Comparison of ENCODE assay signal across 14 cellular contexts in the genomic region with DNA sequence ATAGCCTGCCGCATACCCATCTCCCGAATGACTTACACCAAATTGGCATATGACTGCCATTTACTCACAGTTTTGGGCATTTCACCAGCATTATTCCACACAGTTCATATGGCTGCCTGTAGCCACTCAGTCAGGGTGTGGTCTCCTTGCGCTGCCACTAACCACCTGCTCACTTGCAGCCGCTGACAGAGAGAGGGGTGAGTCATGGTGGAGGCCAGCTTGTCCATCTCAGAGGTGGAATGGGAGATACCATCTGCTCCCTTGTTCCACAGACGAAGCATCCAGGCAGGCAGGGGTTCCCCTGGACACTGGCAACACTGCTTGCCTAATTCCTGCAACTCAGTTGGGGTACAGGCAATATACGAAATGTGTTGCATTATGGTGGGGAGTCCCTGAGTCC. TPM values are rescaled to one million over a fixed set of nuclear protein-coding genes. Genes with fewer than 3 reads are reported as not detected.
DNase-seq lines count a peak whose midpoint lies in the region; ATAC-seq, FAIRE-seq and TF ChIP-seq lines count a peak whose summit lies in the region.
"Had no signal": no experiment of that assay in that cellular context is flagged by ENCODE, and none has a peak within 500 bp of the region (broad histone marks: within the 10 kb centered on the region; RNA-seq: fewer than 3 reads in every experiment).

No MANE protein-coding gene starts in this region.

- H3K4me2 ChIP-seq in K562 (ENCODE audit: insufficient read depth, low read length): no peak overlapping the region
- H3K4me2 ChIP-seq: KMS-11 had no signal

- FAIRE-seq in K562 (lab: Jason Lieb, UNC): no peak
- no peak for FAIRE-seq in pancreas (lab: Jason Lieb, UNC)

- no peak for TF ChIP-seq POLR2A in K562 (conservative IDR thresholded peaks at IDR 0.05)

- WGBS in K562 (ENCODE audit: insufficient coverage, low coverage, missing lambda C conversion rate): 14% methylated on average over 6 of the region's 6 CpGs
- 93 to 97% methylated on average over 6 of the region's 6 CpGs for WGBS in pancreas, 2 donors

- intact Hi-C loops in K562 (cut with micrococcal nuclease): no loop called here
- intact Hi-C loops in pancreas (cut with DNase I): no loop called here

- no peak for TF ChIP-seq RAD21 in K562 (CRISPR knock-in tag; conservative IDR thresholded peaks at IDR 0.05 in 1 of 2, IDR thresholded peaks at IDR 0.05 in 1 of 2)

- no peak for TF ChIP-seq CTCF in K562 (IDR thresholded peaks at IDR 0.05 in 2 of 3, conservative IDR thresholded peaks at IDR 0.05 in 1 of 3; ENCODE audit: insufficient read depth in 2 of 3, low read depth in 1 of 3, low read length in 3 of 3)
- TF ChIP-seq CTCF in pancreas (IDR thresholded peaks at IDR 0.05): no peak

- DNase-seq in G401 (ENCODE audit: low spot score) (peak; percentile 34), MG63 (peak; percentile 88), K562 (ENCODE audit: extremely low read depth in 1 of 4, low spot score in 3 of 4) (peak; percentile 58 to 63 (median 61)), myocyte (ENCODE audit: low read depth) (peak; percentile 96), COLO829 (ENCODE audit: low spot score) (no peak), pancreas (no peak)
- DNase-seq: activated CD4-positive, alpha-beta T cell treated with anti-CD3 and anti-CD28 coated beads for 4 hours; activated T-cell treated with anti-CD3 and anti-CD28 coated beads, Interleukin-2, amount 50 U/mL, for 72 hours; NCI-H2081; substantia nigra; T-helper 1 cell had no signal

- H3K27me3 ChIP-seq in MG63: no peaks in the 10 kb centered on the region
- H3K27me3 ChIP-seq in K562 (ENCODE audit: control insufficient read depth in 2 of 2, insufficient read depth in 2 of 2, low read length in 2 of 2): peaks cover 0 to 4% of the 10 kb centered on the region in 2 experiments; a peak in 2 of 5 replicates
- H3K27me3 ChIP-seq in pancreas: no peaks in the 10 kb centered on the region

- no peaks in the 10 kb centered on the region for H3K9me1 ChIP-seq in K562 (ENCODE audit: control insufficient read depth, insufficient read depth, low read length)

- POLR2A ChIA-PET in K562 (lab: Yijun Ruan, JAX): interaction anchor here (1.0 to 1.2 kb wide), 2 partner anchors 13 to 15 kb away, joined by 3 to 4 read pairs; partner anchors contain the start of gene CCRL2

- no peak overlapping the region for H3K9ac ChIP-seq in K562 (ENCODE audit: insufficient read depth in 1 of 2, low read depth in 2 of 2, low read length in 2 of 2)
- H3K9ac ChIP-seq: KMS-11 had no signal

- no peaks in the 10 kb centered on the region for H3K79me2 ChIP-seq in K562 (ENCODE audit: control insufficient read depth, insufficient read depth, low read length)

- ATAC-seq in K562 (peak; percentile 86), pancreas (no peak), GM18870 (IDR thresholded peaks at IDR 0.05; ENCODE audit: unreplicated experiment) (no peak)
- ATAC-seq: activated T-cell treated with anti-CD3 and anti-CD28 coated beads, Interleukin-2, amount 50 U/mL, for 72 hours had no signal

- H3K36me3 ChIP-seq in MG63: no peaks in the 10 kb centered on the region
- H3K36me3 ChIP-seq in K562 (ENCODE audit: control insufficient read depth, insufficient read depth, low read length): no peaks in the 10 kb centered on the region
- no peaks in the 10 kb centered on the region for H3K36me3 ChIP-seq in pancreas

- H3K4me1 ChIP-seq in K562 (replicated peaks in 1 of 2; ENCODE audit: control insufficient read depth in 2 of 2, insufficient read depth in 2 of 2, low read length in 2 of 2): peaks cover 3 to 12% of the 10 kb centered on the region in 2 experiments; a peak in 4 of 5 replicates
- no peaks in the 10 kb centered on the region for H3K4me1 ChIP-seq in pancreas

- H4K20me1 ChIP-seq in K562 (replicated peaks; ENCODE audit: control insufficient read depth, insufficient read depth, low read length): no peaks in the 10 kb centered on the region

- H2AFZ ChIP-seq in K562 (ENCODE audit: low read depth, low read length): no peak overlapping the region

- TF ChIP-seq EP300 in K562 (IDR thresholded peaks at IDR 0.05; ENCODE audit: low read length): no peak

- in situ Hi-C loops in G401 (cut with HindIII; ENCODE audit: low sequenced_read_pairs) (no loop called here), K562 (cut with MboI) (loop anchor here (25.0 kb wide), 1 partner anchor 1385 kb away; the partner anchor contains the start of gene CLEC3B)

- no peaks in the 10 kb centered on the region for H3K9me3 ChIP-seq in MG63
- no peaks in the 10 kb centered on the region for H3K9me3 ChIP-seq in K562 (replicated peaks; ENCODE audit: control insufficient read depth, insufficient read depth, low read depth, low read length)
- H3K9me3 ChIP-seq in pancreas: no peaks in the 10 kb centered on the region

- CTCF ChIA-PET in K562 (lab: Yijun Ruan, JAX; ENCODE audit: low intra/inter-chr PET ratio): interaction anchor here (0.6 kb wide), 1 partner anchor 320 kb away, joined by 3 read pairs; no protein-coding TSS in a partner anchor

- H3K27ac ChIP-seq in K562 (ENCODE audit: extremely low read depth, low read depth, low read length): no peak overlapping the region
- no peak overlapping the region for H3K27ac ChIP-seq in pancreas
- H3K27ac ChIP-seq: KMS-11 had no signal

- H3K4me3 ChIP-seq in MG63 (no peak overlapping the region), K562 (no peak overlapping the region), pancreas (no peak overlapping the region)

- no TSS peak for BruUV-seq in K562 (replicated peaks; lab: Mats Ljungman, UMichigan)

RNA-seq across cellular contexts. Expression of gene CCRL2, which starts 15.6 kb away (rescaled TPM):
- total RNA-seq in G401 (2014; rRNA removed; shearing (Covaris generic)): 0.98 and 3.2 TPM in 2 replicates
- total RNA-seq in MG63 (2014; rRNA removed; shearing (Covaris generic); ENCODE audit: low replicate concordance): not detected in 2 replicates
- total RNA-seq in K562 (2011; cell fraction: chromatin; rRNA removed; ENCODE audit: low replicate concordance): 7.7 and 14.6 TPM in 2 replicates
- total RNA-seq in K562 (2011; cell fraction: nucleolus; rRNA removed): 9.2 and 13.7 TPM in 2 replicates
- total RNA-seq in K562 (2011; cell fraction: nucleoplasm; rRNA removed): 12.1 and 14.7 TPM in 2 replicates
- total RNA-seq in K562 (2014; rRNA removed): 3.6 and 4.1 TPM in 2 replicates
- 3.4 and 4.5 TPM in 2 replicates for total RNA-seq in K562 (2014; rRNA removed; fragmentation: Illumina TruSeq; extraction: Trizol)
- total RNA-seq in K562 (2015; rRNA removed; fragmentation: Illumina TruSeq; extraction: Trizol): 3.1 and 4.0 TPM in 2 replicates
- 3.3 and 3.5 TPM in 2 replicates for total RNA-seq in K562 (2021)
- 4.2 and 5.4 TPM in 2 replicates for polyA plus RNA-seq in K562 (2011; rRNA removed)
- 3.2 and 4.8 TPM in 2 replicates for polyA plus RNA-seq in K562 (2011; cell fraction: cytosol; rRNA removed)
- 5.8 and 6.6 TPM in 2 replicates for polyA plus RNA-seq in K562 (2011; cell fraction: nucleus; rRNA removed)
- polyA plus RNA-seq in K562 (2012): 4.8 and 12.0 TPM in 2 replicates
- polyA plus RNA-seq in K562 (2014; fragmentation: Illumina TruSeq; extraction: Trizol): 3.2 and 3.4 TPM in 2 replicates
- polyA plus RNA-seq in K562 (2014; fragmentation: Nextera tagmentation; extraction: Ambion mirVana): 1 to 10 TPM; 4.3 to 5.7 TPM
- 2.2 and 3.5 TPM in 2 replicates for polyA plus RNA-seq in K562 (2014; rRNA removed)
- 5.5 and 6.4 TPM in 2 replicates for polyA minus RNA-seq in K562 (2011; rRNA and poly(A)+ RNA removed)
- 3.1 TPM in 1 of 2 replicates, not detected in the other for polyA minus RNA-seq in K562 (2011; cell fraction: cytosol; rRNA and poly(A)+ RNA removed)
- polyA minus RNA-seq in K562 (2011; cell fraction: nucleus; rRNA and poly(A)+ RNA removed): 11.4 and 11.7 TPM in 2 replicates
- total RNA-seq in myocyte: 0.78 and 2.1 TPM in 2 replicates
- 0.87 TPM for polyA plus RNA-seq in myocyte (2012)
- 1 to 10 TPM in 2 of 6 donors, under 1 TPM in 4; 0.24 to 2.2 (median 0.91) TPM for total RNA-seq in pancreas
- polyA plus RNA-seq in pancreas: under 1 TPM; 0.75 to 0.80 TPM
- total RNA-seq: mesothelial cell of epicardium had no signal

RNA-seq across cellular contexts. Expression of gene LTF, which starts 42.1 kb away (rescaled TPM):
- not detected in 2 replicates for total RNA-seq in G401 (2014; rRNA removed; shearing (Covaris generic))
- total RNA-seq in MG63 (2014; rRNA removed; shearing (Covaris generic); ENCODE audit: low replicate concordance): not detected in 2 replicates
- total RNA-seq in K562 (2011; cell fraction: chromatin; rRNA removed; ENCODE audit: low replicate concordance): not detected in 2 replicates
- not detected in 2 replicates for total RNA-seq in K562 (2011; cell fraction: nucleolus; rRNA removed)
- not detected in 2 replicates for total RNA-seq in K562 (2011; cell fraction: nucleoplasm; rRNA removed)
- total RNA-seq in K562 (2014; rRNA removed) (0.08 TPM in 1 of 2 replicates, not detected in the other), K562 (2014; rRNA removed; fragmentation: Illumina TruSeq; extraction: Trizol) (not detected in 2 replicates), K562 (2015; rRNA removed; fragmentation: Illumina TruSeq; extraction: Trizol) (0.08 TPM in 1 of 2 replicates, not detected in the other), K562 (2021) (0.07 and 0.13 TPM in 2 replicates), myocyte (2.2 and 5.6 TPM in 2 replicates), pancreas (10 to 100 TPM; 10.5 to 21.0 (median 13.7) TPM)
- polyA plus RNA-seq in K562 (2011; rRNA removed) (not detected in 2 replicates), K562 (2014; fragmentation: Illumina TruSeq; extraction: Trizol) (not detected in 2 replicates), K562 (2014; fragmentation: Nextera tagmentation; extraction: Ambion mirVana) (not detected), K562 (2014; rRNA removed) (0.71 TPM in 1 of 2 replicates, not detected in the other), pancreas (1 to 10 TPM; 6.9 to 7.0 TPM)
- not detected in 2 replicates for polyA plus RNA-seq in K562 (2011; cell fraction: cytosol; rRNA removed)
- polyA plus RNA-seq in K562 (2011; cell fraction: nucleus; rRNA removed): not detected in 2 replicates
- 0.53 TPM in 1 of 2 replicates, not detected in the other for polyA plus RNA-seq in K562 (2012)
- polyA minus RNA-seq in K562 (2011; rRNA and poly(A)+ RNA removed): not detected in 2 replicates
- polyA minus RNA-seq in K562 (2011; cell fraction: cytosol; rRNA and poly(A)+ RNA removed): not detected in 2 replicates
- not detected in 2 replicates for polyA minus RNA-seq in K562 (2011; cell fraction: nucleus; rRNA and poly(A)+ RNA removed)
- polyA plus RNA-seq in myocyte (2012): 0.21 TPM
- total RNA-seq: activated T-cell treated with anti-CD3 and anti-CD28 coated beads, Interleukin-2, amount 50 U/mL, for 72 hours; mesothelial cell of epicardium had no signal

RNA-seq across cellular contexts. Expression of gene CCR5, which starts 51.9 kb away (rescaled TPM):
- 0.20 and 0.31 TPM in 2 replicates for total RNA-seq in G401 (2014; rRNA removed; shearing (Covaris generic))
- total RNA-seq in MG63 (2014; rRNA removed; shearing (Covaris generic); ENCODE audit: low replicate concordance): not detected in 2 replicates
- total RNA-seq in K562 (2011; cell fraction: chromatin; rRNA removed; ENCODE audit: low replicate concordance): not detected in 2 replicates
- total RNA-seq in K562 (2011; cell fraction: nucleolus; rRNA removed): not detected in 2 replicates
- not detected in 2 replicates for total RNA-seq in K562 (2011; cell fraction: nucleoplasm; rRNA removed)
- total RNA-seq in K562 (2014; rRNA removed) (not detected in 2 replicates), K562 (2014; rRNA removed; fragmentation: Illumina TruSeq; extraction: Trizol) (not detected in 2 replicates), K562 (2015; rRNA removed; fragmentation: Illumina TruSeq; extraction: Trizol) (not detected in 2 replicates), K562 (2021) (not detected in 2 replicates), myocyte (not detected in 2 replicates), pancreas (1 to 10 TPM in 2 of 6 donors, under 1 TPM in 4; 0.12 to 2.0 (median 0.61) TPM)
- polyA plus RNA-seq in K562 (2011; rRNA removed) (not detected in 2 replicates), K562 (2014; fragmentation: Illumina TruSeq; extraction: Trizol) (not detected in 2 replicates), K562 (2014; fragmentation: Nextera tagmentation; extraction: Ambion mirVana) (not detected), K562 (2014; rRNA removed) (not detected in 2 replicates), pancreas (under 1 TPM; 0.16 to 0.27 TPM)
- polyA plus RNA-seq in K562 (2011; cell fraction: cytosol; rRNA removed): not detected in 2 replicates
- polyA plus RNA-seq in K562 (2011; cell fraction: nucleus; rRNA removed): not detected in 2 replicates
- not detected in 2 replicates for polyA plus RNA-seq in K562 (2012)
- not detected in 2 replicates for polyA minus RNA-seq in K562 (2011; rRNA and poly(A)+ RNA removed)
- not detected in 2 replicates for polyA minus RNA-seq in K562 (2011; cell fraction: cytosol; rRNA and poly(A)+ RNA removed)
- polyA minus RNA-seq in K562 (2011; cell fraction: nucleus; rRNA and poly(A)+ RNA removed): not detected in 2 replicates
- 0.08 TPM for polyA plus RNA-seq in myocyte (2012)
- total RNA-seq: mesothelial cell of epicardium had no signal

Comparison
In these comparisons a context has a peak if more than half of its experiments do, and no peak if none do; other contexts are left out.
1. DNase-seq: peak in G401 (single experiment), MG63 (single experiment), K562 (4 of 4) and myocyte (single experiment); none in COLO829 (single experiment) and pancreas (0 of 6).